23 cellular contexts compared by ENCODE assay signal in the genomic region with DNA sequence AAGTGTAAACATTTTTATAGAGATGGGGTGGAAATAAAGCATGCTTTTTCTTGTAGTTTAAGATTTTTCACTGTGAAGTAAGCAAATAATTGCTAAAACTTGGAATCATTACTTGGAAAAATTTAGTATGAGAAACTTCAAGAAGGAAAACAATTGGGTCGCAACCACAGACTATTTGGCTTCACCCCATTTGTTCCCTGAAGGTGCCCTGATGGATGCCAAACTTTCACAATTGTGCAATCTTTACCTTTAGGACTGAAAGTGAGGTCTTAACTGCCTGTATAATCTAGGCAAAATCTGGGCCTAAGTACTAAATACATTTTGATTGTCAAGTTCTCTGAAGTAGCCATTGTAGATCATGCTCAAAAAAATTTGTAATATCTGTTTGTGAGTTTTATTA.
"Had no signal": no experiment of that assay in that cellular context is flagged by ENCODE, and none has a peak within 500 bp of the region (broad histone marks: within the 10 kb centered on the region; RNA-seq: fewer than 3 reads in every experiment).

No MANE protein-coding gene starts in this region.

- DNase-seq: activated CD4-positive, alpha-beta T cell treated with anti-CD3 and anti-CD28 coated beads for 48 hours; activated CD4-positive, alpha-beta T cell treated with anti-CD3 and anti-CD28 coated beads, Interleukin-2, amount 50 U/mL, for 4 hours; activated CD4-positive, CD25-positive, alpha-beta regulatory T cell treated with anti-CD3 and anti-CD28 coated beads, Interleukin-2, amount 50 U/mL, for 72 hours; activated CD8-positive, alpha-beta memory T cell treated with anti-CD3 and anti-CD28 coated beads, Interleukin-2, amount 50 U/mL, for 48 hours; activated CD8-positive, alpha-beta T cell treated with anti-CD3 and anti-CD28 coated beads, Interleukin-2, amount 10 ng/mL, durations not matched to agents 7 days and 5 days; activated T-cell treated with anti-CD3 and anti-CD28 coated beads, Interleukin-2, amount 50 U/mL, for 1 hour; brain microvascular endothelial cell; cerebellar nuclear complex; Karpas-422; NCI-H1092; NCI-H1417; NCI-H1930; NCI-H2171; NCI-H2227 treated with DMSO at 0.1 percent for 48 hours; NCI-H446 treated with DMSO at 0.1 percent for 48 hours; NCI-H524 treated with DMSO at 0.1 percent for 48 hours; NCI-H774; SIG-M5; T-helper 17 cell; T-helper 9 cell had no signal

- ATAC-seq: activated CD8-positive, alpha-beta T cell treated with anti-CD3 and anti-CD28 coated beads, Interleukin-2, amount 10 ng/mL, durations not matched to agents 7 days and 5 days; T-helper 17 cell; WTC11 had no signal

- H3K27ac Mint-ChIP-seq: activated CD8-positive, alpha-beta T cell treated with anti-CD3 and anti-CD28 coated beads, Interleukin-2, amount 10 ng/mL, durations not matched to agents 7 days and 5 days; activated naive CD4-positive, alpha-beta T cell treated with anti-CD3 and anti-CD28 coated beads, Interleukin-2, amount 50 U/mL, for 24 hours; T-helper 17 cell; WTC11 had no signal

- H3K4me3 Mint-ChIP-seq: activated CD8-positive, alpha-beta T cell treated with anti-CD3 and anti-CD28 coated beads, Interleukin-2, amount 10 ng/mL, durations not matched to agents 7 days and 5 days; activated naive CD4-positive, alpha-beta T cell treated with anti-CD3 and anti-CD28 coated beads, Interleukin-2, amount 50 U/mL, for 24 hours; T-helper 17 cell; WTC11 had no signal

- H3K9me3 ChIP-seq: ascending aorta had no signal

- H3K27me3 ChIP-seq: ascending aorta, brain microvascular endothelial cell had no signal

- H3K36me3 ChIP-seq: ascending aorta, brain microvascular endothelial cell had no signal

- H3K27ac ChIP-seq: brain microvascular endothelial cell had no signal

- H3K27me3 Mint-ChIP-seq: activated naive CD4-positive, alpha-beta T cell treated with anti-CD3 and anti-CD28 coated beads, Interleukin-2, amount 50 U/mL, for 24 hours; T-helper 17 cell had no signal

- H3K9me3 Mint-ChIP-seq: activated naive CD4-positive, alpha-beta T cell treated with anti-CD3 and anti-CD28 coated beads, Interleukin-2, amount 50 U/mL, for 24 hours had no signal

- H3K4me3 ChIP-seq: ascending aorta had no signal

- H3K36me3 Mint-ChIP-seq: activated naive CD4-positive, alpha-beta T cell treated with anti-CD3 and anti-CD28 coated beads, Interleukin-2, amount 50 U/mL, for 24 hours had no signal

- H3K4me1 Mint-ChIP-seq: activated naive CD4-positive, alpha-beta T cell treated with anti-CD3 and anti-CD28 coated beads, Interleukin-2, amount 50 U/mL, for 24 hours; T-helper 17 cell had no signal
